ENCODE assay signal across 1 cellular context in the genomic region with DNA sequence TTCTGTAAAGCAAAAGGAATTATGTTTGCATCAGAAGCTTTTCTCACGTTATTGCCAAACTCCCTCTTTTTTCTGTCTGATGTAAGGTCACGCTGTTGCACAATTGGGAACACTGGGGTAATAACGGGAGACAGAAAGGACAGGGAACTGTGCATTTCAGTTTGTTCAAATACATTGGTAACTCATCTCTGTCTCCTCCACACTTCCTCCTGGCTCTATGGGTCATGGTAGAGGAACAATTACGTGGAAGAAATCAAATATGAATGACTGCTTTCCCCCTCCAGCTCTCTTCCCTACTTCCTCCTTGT.
TF ChIP-seq lines count a peak whose summit lies in the region.

No MANE protein-coding gene starts in this region.

TF ChIP-seq in HepG2, 621 proteins besides CTCF, POLR2A, EP300 and RAD21 (continued from another document and continues in another):
- TF ChIP-seq, protein P1, sequence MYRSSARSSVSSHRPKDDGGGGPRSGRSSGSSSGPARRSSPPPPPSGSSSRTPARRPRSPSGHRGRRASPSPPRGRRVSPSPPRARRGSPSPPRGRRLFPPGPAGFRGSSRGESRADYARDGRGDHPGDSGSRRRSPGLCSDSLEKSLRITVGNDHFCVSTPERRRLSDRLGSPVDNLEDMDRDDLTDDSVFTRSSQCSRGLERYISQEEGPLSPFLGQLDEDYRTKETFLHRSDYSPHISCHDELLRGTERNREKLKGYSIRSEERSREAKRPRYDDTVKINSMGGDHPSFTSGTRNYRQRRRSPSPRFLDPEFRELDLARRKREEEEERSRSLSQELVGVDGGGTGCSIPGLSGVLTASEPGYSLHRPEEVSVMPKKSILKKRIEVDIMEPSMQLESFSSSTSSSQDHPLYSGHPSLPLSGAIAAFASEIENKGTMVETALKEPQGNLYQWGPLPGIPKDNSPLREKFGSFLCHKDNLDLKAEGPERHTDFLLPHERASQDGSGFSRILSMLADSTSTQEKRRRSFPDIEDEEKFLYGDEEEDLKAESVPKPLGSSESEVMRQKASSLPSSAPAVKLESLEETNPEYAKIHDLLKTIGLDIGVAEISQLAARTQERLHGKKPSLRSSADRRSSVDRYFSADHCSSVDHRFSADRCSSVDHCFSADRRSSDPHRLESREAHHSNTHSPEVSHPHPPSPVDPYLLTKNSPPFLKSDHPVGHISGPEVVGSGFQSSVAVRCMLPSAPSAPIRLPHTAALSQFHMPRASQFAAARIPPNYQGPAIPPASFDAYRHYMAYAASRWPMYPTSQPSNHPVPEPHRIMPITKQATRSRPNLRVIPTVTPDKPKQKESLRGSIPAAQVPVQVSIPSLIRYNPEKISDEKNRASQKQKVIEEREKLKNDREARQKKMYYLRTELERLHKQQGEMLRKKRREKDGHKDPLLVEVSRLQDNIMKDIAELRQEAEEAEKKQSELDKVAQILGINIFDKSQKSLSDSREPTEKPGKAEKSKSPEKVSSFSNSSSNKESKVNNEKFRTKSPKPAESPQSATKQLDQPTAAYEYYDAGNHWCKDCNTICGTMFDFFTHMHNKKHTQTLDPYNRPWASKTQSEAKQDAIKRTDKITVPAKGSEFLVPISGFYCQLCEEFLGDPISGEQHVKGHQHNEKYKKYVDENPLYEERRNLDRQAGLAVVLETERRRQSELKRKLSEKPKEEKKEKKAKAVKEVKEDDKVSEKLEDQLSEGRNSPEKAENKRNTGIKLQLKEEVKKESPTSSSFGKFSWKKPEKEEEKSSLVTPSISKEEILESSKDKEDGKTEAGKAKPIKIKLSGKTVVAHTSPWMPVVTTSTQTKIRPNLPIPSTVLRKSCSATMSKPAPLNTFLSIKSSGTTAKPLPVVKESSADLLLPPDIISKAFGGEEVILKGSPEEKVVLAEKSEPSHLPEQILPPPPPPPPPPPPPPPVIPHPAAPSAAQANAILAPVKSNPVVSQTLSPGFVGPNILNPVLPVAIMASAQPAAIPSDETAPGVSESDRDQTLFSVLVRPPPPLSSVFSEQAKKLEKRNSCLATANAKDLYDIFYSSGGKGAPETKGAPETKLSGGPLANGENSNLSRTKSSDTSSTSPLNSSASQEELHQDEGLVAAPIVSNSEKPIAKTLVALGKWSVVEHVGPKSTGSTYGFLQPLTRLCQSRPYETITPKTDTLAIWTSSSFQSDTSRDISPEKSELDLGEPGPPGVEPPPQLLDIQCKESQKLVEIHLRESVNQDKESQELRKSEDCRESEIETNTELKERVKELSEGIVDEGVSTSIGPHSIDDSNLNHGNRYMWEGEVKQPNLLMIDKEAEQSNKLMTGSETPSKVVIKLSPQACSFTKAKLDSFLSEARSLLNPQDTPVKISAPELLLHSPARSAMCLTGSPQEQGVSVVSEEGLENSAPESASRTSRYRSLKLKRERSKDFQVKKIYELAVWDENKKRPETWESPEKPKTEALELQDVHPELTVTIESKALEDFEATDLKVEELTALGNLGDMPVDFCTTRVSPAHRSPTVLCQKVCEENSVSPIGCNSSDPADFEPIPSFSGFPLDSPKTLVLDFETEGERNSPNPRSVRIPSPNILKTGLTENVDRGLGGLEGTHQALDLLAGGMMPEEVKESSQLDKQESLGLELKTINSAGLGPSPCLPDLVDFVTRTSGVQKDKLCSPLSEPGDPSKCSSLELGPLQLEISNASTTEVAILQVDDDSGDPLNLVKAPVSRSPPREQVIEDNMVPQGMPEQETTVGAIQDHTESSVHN (CRISPR knock-in tag; IDR thresholded peaks at IDR 0.05), result no peak
- TF ChIP-seq SMARCE1 (IDR thresholded peaks at IDR 0.05; ENCODE audit: borderline replicate concordance), result no peak
- TF ChIP-seq ZNF235 (CRISPR knock-in tag; IDR thresholded peaks at IDR 0.05; ENCODE audit: borderline replicate concordance), result no peak
- TF ChIP-seq, protein P2, sequence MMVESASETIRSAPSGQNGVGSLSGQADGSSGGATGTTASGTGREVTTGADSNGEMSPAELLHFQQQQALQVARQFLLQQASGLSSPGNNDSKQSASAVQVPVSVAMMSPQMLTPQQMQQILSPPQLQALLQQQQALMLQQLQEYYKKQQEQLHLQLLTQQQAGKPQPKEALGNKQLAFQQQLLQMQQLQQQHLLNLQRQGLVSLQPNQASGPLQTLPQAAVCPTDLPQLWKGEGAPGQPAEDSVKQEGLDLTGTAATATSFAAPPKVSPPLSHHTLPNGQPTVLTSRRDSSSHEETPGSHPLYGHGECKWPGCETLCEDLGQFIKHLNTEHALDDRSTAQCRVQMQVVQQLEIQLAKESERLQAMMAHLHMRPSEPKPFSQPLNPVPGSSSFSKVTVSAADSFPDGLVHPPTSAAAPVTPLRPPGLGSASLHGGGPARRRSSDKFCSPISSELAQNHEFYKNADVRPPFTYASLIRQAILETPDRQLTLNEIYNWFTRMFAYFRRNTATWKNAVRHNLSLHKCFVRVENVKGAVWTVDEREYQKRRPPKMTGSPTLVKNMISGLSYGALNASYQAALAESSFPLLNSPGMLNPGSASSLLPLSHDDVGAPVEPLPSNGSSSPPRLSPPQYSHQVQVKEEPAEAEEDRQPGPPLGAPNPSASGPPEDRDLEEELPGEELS (CRISPR knock-in tag; IDR thresholded peaks at IDR 0.05), result peak; percentile 76
- no peak for TF ChIP-seq NR3C1 (CRISPR knock-in tag; IDR thresholded peaks at IDR 0.05)
- TF ChIP-seq ZFP62 (CRISPR knock-in tag; IDR thresholded peaks at IDR 0.05), result no peak
- peak; percentile 67; the same call in 1 of the 2 replicates for TF ChIP-seq HOXA3 (CRISPR knock-in tag; IDR thresholded peaks at IDR 0.05)
- no peak for TF ChIP-seq KMT2A (CRISPR knock-in tag; IDR thresholded peaks at IDR 0.05)
- TF ChIP-seq TEAD3 (CRISPR knock-in tag; optimal IDR thresholded peaks at IDR 0.05; ENCODE audit: borderline replicate concordance), result peak; percentile 47
- TF ChIP-seq, protein P3, sequence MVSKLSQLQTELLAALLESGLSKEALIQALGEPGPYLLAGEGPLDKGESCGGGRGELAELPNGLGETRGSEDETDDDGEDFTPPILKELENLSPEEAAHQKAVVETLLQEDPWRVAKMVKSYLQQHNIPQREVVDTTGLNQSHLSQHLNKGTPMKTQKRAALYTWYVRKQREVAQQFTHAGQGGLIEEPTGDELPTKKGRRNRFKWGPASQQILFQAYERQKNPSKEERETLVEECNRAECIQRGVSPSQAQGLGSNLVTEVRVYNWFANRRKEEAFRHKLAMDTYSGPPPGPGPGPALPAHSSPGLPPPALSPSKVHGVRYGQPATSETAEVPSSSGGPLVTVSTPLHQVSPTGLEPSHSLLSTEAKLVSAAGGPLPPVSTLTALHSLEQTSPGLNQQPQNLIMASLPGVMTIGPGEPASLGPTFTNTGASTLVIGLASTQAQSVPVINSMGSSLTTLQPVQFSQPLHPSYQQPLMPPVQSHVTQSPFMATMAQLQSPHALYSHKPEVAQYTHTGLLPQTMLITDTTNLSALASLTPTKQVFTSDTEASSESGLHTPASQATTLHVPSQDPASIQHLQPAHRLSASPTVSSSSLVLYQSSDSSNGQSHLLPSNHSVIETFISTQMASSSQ (IDR thresholded peaks at IDR 0.05; ENCODE audit: low read depth), result no peak
- TF ChIP-seq, protein P3 (CRISPR knock-in tag; IDR thresholded peaks at IDR 0.05; ENCODE audit: borderline replicate concordance), result peak; percentile 41; the same call in 1 of the 2 replicates
- TF ChIP-seq PPARG (CRISPR knock-in tag; conservative IDR thresholded peaks at IDR 0.05), result peak; percentile 70; the same call in 1 of the 2 replicates
- TF ChIP-seq ZNF12 (CRISPR knock-in tag; IDR thresholded peaks at IDR 0.05), result peak; percentile 81; the same call in 1 of the 2 replicates
- TF ChIP-seq, protein P4, sequence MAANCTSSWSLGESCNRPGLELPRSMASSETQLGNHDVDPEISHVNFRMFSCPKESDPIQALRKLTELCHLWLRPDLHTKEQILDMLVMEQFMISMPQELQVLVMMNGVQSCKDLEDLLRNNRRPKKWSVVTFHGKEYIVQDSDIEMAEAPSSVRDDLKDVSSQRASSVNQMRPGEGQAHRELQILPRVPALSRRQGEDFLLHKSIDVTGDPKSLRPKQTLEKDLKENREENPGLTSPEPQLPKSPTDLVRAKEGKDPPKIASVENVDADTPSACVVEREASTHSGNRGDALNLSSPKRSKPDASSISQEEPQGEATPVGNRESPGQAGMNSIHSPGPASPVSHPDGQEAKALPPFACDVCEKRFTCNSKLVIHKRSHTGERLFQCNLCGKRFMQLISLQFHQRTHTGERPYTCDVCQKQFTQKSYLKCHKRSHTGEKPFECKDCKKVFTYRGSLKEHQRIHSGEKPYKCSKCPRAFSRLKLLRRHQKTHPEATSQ (CRISPR knock-in tag; IDR thresholded peaks at IDR 0.05; ENCODE audit: borderline replicate concordance), result peak; percentile 82; the same call in 1 of the 2 replicates
- TF ChIP-seq, protein P5, sequence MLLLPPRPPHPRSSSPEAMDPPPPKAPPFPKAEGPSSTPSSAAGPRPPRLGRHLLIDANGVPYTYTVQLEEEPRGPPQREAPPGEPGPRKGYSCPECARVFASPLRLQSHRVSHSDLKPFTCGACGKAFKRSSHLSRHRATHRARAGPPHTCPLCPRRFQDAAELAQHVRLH (CRISPR knock-in tag; IDR thresholded peaks at IDR 0.05; ENCODE audit: borderline replicate concordance, low read depth), result peak; percentile 82; the same call in 1 of the 2 replicates
- TF ChIP-seq ATF7 (IDR thresholded peaks at IDR 0.05), result peak; percentile 13; the same call in 1 of the 2 replicates
- TF ChIP-seq ATF7 (CRISPR knock-in tag; IDR thresholded peaks at IDR 0.05), result no peak
- TF ChIP-seq ZNF556 (CRISPR knock-in tag; IDR thresholded peaks at IDR 0.05; ENCODE audit: borderline replicate concordance), result no peak
- TF ChIP-seq GABPA (IDR thresholded peaks at IDR 0.05; ENCODE audit: low read depth, low read length), result no peak
- TF ChIP-seq GABPA (CRISPR knock-in tag; IDR thresholded peaks at IDR 0.05; ENCODE audit: low read depth), result no peak
- TF ChIP-seq, protein P6, sequence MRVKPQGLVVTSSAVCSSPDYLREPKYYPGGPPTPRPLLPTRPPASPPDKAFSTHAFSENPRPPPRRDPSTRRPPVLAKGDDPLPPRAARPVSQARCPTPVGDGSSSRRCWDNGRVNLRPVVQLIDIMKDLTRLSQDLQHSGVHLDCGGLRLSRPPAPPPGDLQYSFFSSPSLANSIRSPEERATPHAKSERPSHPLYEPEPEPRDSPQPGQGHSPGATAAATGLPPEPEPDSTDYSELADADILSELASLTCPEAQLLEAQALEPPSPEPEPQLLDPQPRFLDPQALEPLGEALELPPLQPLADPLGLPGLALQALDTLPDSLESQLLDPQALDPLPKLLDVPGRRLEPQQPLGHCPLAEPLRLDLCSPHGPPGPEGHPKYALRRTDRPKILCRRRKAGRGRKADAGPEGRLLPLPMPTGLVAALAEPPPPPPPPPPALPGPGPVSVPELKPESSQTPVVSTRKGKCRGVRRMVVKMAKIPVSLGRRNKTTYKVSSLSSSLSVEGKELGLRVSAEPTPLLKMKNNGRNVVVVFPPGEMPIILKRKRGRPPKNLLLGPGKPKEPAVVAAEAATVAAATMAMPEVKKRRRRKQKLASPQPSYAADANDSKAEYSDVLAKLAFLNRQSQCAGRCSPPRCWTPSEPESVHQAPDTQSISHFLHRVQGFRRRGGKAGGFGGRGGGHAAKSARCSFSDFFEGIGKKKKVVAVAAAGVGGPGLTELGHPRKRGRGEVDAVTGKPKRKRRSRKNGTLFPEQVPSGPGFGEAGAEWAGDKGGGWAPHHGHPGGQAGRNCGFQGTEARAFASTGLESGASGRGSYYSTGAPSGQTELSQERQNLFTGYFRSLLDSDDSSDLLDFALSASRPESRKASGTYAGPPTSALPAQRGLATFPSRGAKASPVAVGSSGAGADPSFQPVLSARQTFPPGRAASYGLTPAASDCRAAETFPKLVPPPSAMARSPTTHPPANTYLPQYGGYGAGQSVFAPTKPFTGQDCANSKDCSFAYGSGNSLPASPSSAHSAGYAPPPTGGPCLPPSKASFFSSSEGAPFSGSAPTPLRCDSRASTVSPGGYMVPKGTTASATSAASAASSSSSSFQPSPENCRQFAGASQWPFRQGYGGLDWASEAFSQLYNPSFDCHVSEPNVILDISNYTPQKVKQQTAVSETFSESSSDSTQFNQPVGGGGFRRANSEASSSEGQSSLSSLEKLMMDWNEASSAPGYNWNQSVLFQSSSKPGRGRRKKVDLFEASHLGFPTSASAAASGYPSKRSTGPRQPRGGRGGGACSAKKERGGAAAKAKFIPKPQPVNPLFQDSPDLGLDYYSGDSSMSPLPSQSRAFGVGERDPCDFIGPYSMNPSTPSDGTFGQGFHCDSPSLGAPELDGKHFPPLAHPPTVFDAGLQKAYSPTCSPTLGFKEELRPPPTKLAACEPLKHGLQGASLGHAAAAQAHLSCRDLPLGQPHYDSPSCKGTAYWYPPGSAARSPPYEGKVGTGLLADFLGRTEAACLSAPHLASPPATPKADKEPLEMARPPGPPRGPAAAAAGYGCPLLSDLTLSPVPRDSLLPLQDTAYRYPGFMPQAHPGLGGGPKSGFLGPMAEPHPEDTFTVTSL (CRISPR knock-in tag; IDR thresholded peaks at IDR 0.05; ENCODE audit: borderline replicate concordance), result 0 out of 2 replicates have a peak, but pooled peaks have one; percentile 39
